In genomic region chr2:187299122-187299906, GRCh38 we compare ENCODE assay signal across 12 cellular contexts.
DNase-seq lines count a peak whose midpoint lies in the region; ATAC-seq and TF ChIP-seq lines count a peak whose summit lies in the region.
"Had no signal": no experiment of that assay in that cellular context is flagged by ENCODE, and none has a peak within 500 bp of the region (broad histone marks: within the 10 kb centered on the region; RNA-seq: fewer than 3 reads in every experiment).

No MANE protein-coding gene starts in this region.

- DNase-seq in NCI-H748 (lab: John Stamatoyannopoulos, UW; ENCODE audit: unreplicated experiment) (peak; percentile 17), NCI-H748 treated with DMSO at 0.1 percent for 48 hours (lab: John Stamatoyannopoulos, UW) (no peak), NB4 (ENCODE audit: low read depth) (peak; percentile 16), fibroblast of lung (ENCODE audit: low read depth in 2 of 2) (peak; percentile 12 to 57), smooth muscle cell of the brain vasculature (ENCODE audit: low read depth, low spot score) (peak; percentile 28), D341Med (ENCODE audit: low spot score) (no peak)
- DNase-seq: stimulated activated naive CD4-positive, alpha-beta T cell treated with Interleukin-2 at 50 U/mL for 16 hours had no signal

- no peaks in the 10 kb centered on the region for H3K79me2 ChIP-seq in fibroblast of lung (ENCODE audit: control insufficient read depth, insufficient read depth, low read length)

- no peak overlapping the region for H3K9ac ChIP-seq in fibroblast of lung (ENCODE audit: insufficient read depth, low read length)
- H3K9ac ChIP-seq: BLaER1 treated with 17β-estradiol and CSF1 and Interleukin-3, amounts not matched to agents 10 nM and 100 nM had no signal

- H3K4me2 ChIP-seq in fibroblast of lung (ENCODE audit: extremely low read depth, insufficient read depth, low read length) = no peak overlapping the region
- H3K4me2 ChIP-seq: BLaER1 treated with 17β-estradiol and CSF1 and Interleukin-3, amounts not matched to agents 10 nM and 100 nM had no signal

- H3K27me3 ChIP-seq in fibroblast of lung (ENCODE audit: control insufficient read depth, insufficient read depth, low read length) = no peaks in the 10 kb centered on the region
- H3K27me3 ChIP-seq: BLaER1 treated with 17β-estradiol and CSF1 and Interleukin-3, amounts not matched to agents 10 nM and 100 nM; neutrophil had no signal

- H3K9me3 ChIP-seq in fibroblast of lung (ENCODE audit: control insufficient read depth, insufficient read depth, low read depth, low read length) = no peaks in the 10 kb centered on the region
- H3K9me3 ChIP-seq: BLaER1 treated with 17β-estradiol and CSF1 and Interleukin-3, amounts not matched to agents 10 nM and 100 nM; neutrophil had no signal

- no peak overlapping the region for H2AFZ ChIP-seq in fibroblast of lung (ENCODE audit: low read length)

- no peaks in the 10 kb centered on the region for H3K4me1 ChIP-seq in fibroblast of lung (ENCODE audit: control insufficient read depth, extremely low read depth, insufficient read depth, low read length)
- H3K4me1 ChIP-seq: BLaER1 treated with 17β-estradiol and CSF1 and Interleukin-3, amounts not matched to agents 10 nM and 100 nM had no signal

- no peak overlapping the region for H3K27ac ChIP-seq in fibroblast of lung (ENCODE audit: insufficient read depth, low read length)
- H3K27ac ChIP-seq: BLaER1 treated with 17β-estradiol and CSF1 and Interleukin-3, amounts not matched to agents 10 nM and 100 nM; epithelial cell of prostate; neutrophil had no signal

- H4K20me1 ChIP-seq in fibroblast of lung (ENCODE audit: control insufficient read depth, extremely low read depth, insufficient read depth, low read length) = no peaks in the 10 kb centered on the region
- H4K20me1 ChIP-seq: BLaER1 treated with 17β-estradiol and CSF1 and Interleukin-3, amounts not matched to agents 10 nM and 100 nM had no signal

- TF ChIP-seq POLR2A in NB4 (IDR thresholded peaks at IDR 0.05; ENCODE audit: extremely low read depth, insufficient read length) = no peak

- H3K36me3 ChIP-seq in fibroblast of lung (ENCODE audit: control insufficient read depth, insufficient read depth, low read length) = no peaks in the 10 kb centered on the region
- H3K36me3 ChIP-seq: BLaER1 treated with 17β-estradiol and CSF1 and Interleukin-3, amounts not matched to agents 10 nM and 100 nM; neutrophil had no signal

- TF ChIP-seq CTCF in NB4 (IDR thresholded peaks at IDR 0.05; ENCODE audit: low read depth, low read length) = no peak
- TF ChIP-seq CTCF in fibroblast of lung (conservative IDR thresholded peaks at IDR 0.05 in 1 of 2, IDR thresholded peaks at IDR 0.05 in 1 of 2; ENCODE audit: low read depth in 1 of 2, low read length in 2 of 2) = peak; percentile 28 to 52

- ATAC-seq in GM21619 (IDR thresholded peaks at IDR 0.05; ENCODE audit: unreplicated experiment) (no peak), GM21786 (IDR thresholded peaks at IDR 0.05; ENCODE audit: unreplicated experiment) (no peak)

- no peak overlapping the region for H3K4me3 ChIP-seq in NB4 (ENCODE audit: low read depth, low read length)
- H3K4me3 ChIP-seq in fibroblast of lung (replicated peaks in 1 of 4; ENCODE audit: control extremely low read depth in 1 of 4, insufficient read depth in 1 of 4, low read depth in 3 of 4, low read length in 4 of 4) = no peak overlapping the region
- H3K4me3 ChIP-seq: BLaER1 treated with 17β-estradiol and CSF1 and Interleukin-3, amounts not matched to agents 10 nM and 100 nM had no signal

Comparison
In these comparisons a context has a peak if more than half of its experiments do, and no peak if none do; other contexts are left out.
1. DNase-seq: peak in NCI-H748 (single experiment), NB4 (single experiment), fibroblast of lung (2 of 2) and smooth muscle cell of the brain vasculature (single experiment); none in NCI-H748 treated with DMSO at 0.1 percent for 48 hours (single experiment) and D341Med (single experiment).